Comparison of ENCODE assay signal across 19 cellular contexts in the genomic region with DNA sequence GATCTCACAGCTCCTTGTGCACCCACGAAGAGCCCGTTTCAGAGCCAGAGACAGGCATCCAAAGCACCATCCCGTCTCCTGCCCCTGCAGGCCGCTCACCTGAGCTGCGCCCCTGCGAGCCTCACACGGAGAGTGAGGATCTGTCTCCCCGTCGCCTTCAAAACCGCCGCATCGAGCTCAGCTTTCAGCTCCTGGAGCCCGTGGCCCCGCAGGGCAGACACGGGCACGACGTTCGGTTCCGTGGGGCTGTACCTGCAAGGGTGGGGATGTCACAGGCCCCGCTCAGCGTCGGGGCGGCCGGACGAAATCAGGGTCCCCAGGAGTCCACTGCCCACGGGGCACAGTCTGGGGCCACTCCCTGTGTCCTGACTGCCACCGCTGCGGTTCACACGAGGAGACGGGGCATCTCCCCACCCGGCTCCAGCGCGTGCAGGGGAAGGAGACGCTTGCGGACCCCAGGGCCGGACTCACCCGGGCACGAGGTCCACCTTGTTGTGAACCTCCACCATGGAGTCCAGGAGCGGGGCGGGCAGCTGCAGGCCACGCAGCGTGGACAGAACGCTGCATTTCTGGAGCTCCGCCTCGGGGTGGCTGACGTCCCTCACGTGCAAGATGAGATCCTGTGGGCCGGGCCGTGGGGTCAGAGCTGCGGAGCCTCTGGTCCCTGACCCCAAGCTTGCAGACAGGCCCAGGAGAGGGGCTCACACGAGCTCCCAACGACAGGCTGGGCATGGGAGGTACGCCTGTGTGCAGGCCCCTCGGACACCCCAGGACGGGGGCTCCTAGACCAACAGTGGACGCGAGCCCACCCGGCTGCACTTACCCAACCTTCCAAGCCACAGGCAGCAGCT. TPM values are rescaled to one million over a fixed set of nuclear protein-coding genes. Genes with fewer than 3 reads are reported as not detected.
DNase-seq lines count a peak whose midpoint lies in the region; ATAC-seq, FAIRE-seq and TF ChIP-seq lines count a peak whose summit lies in the region.
"Had no signal": no experiment of that assay in that cellular context is flagged by ENCODE, and none has a peak within 500 bp of the region (broad histone marks: within the 10 kb centered on the region; RNA-seq: fewer than 3 reads in every experiment).

No MANE protein-coding gene starts in this region.

- H3K27me3 ChIP-seq in K562 (ENCODE audit: control insufficient read depth in 2 of 2, insufficient read depth in 2 of 2, low read length in 2 of 2) (no peaks in the 10 kb centered on the region), lower lobe of right lung (ENCODE audit: low read depth) (no peaks in the 10 kb centered on the region), tibial nerve (no peaks in the 10 kb centered on the region)
- H3K27me3 ChIP-seq: SJSA1, uterus had no signal

- H3K27me3 Mint-ChIP-seq in activated naive CD4-positive, alpha-beta T cell treated with anti-CD3 and anti-CD28 coated beads, Interleukin-2, amount 50 U/mL, for 24 hours, result no peaks in the 10 kb centered on the region

- H3K9me1 ChIP-seq in K562 (ENCODE audit: control insufficient read depth, insufficient read depth, low read length), result no peaks in the 10 kb centered on the region

- FAIRE-seq in K562 (lab: Jason Lieb, UNC) (no peak), H54 (lab: Jason Lieb, UNC) (no peak)
- FAIRE-seq: A549 had no signal

- WGBS in K562 (ENCODE audit: insufficient coverage, low coverage, missing lambda C conversion rate), result 97% methylated on average over 7 of the region's 58 CpGs
- 93 to 97% methylated on average over 36 to 42 of the region's 58 CpGs for WGBS in tibial nerve, 2 donors

- no peak overlapping the region for H3K4me3 Mint-ChIP-seq in activated naive CD4-positive, alpha-beta T cell treated with anti-CD3 and anti-CD28 coated beads, Interleukin-2, amount 50 U/mL, for 24 hours
- H3K4me3 Mint-ChIP-seq: activated naive CD4-positive, alpha-beta T cell treated with anti-CD3 and anti-CD28 coated beads for 36 hours had no signal

- peaks cover 18% of the 10 kb centered on the region for H3K36me3 Mint-ChIP-seq in activated naive CD4-positive, alpha-beta T cell treated with anti-CD3 and anti-CD28 coated beads, Interleukin-2, amount 50 U/mL, for 24 hours

- no peak for TF ChIP-seq EP300 in K562 (IDR thresholded peaks at IDR 0.05; ENCODE audit: low read length)
- no peak for TF ChIP-seq EP300 in tibial nerve (IDR thresholded peaks at IDR 0.05)

- DNase-seq in activated naive CD4-positive, alpha-beta T cell (lab: John Stamatoyannopoulos, UW), result no peak
- DNase-seq in K562 (ENCODE audit: extremely low read depth in 1 of 4, low spot score in 3 of 4) (no peak), lower lobe of right lung (peak; percentile 42), ureter (ENCODE audit: low spot score) (peak; percentile 41), RWPE1 (ENCODE audit: low spot score) (no peak), H54 (ENCODE audit: insufficient read length, low spot score) (no peak), tibial nerve (ENCODE audit: low spot score in 2 of 2) (no peak)
- DNase-seq: activated naive CD4-positive, alpha-beta T cell treated with anti-CD3 and anti-CD28 coated beads for 36 hours; anterior cingulate cortex; effector CD8-positive, alpha-beta T cell; Karpas-422; NCI-H1930; NCI-H2227 treated with DMSO at 0.1 percent for 48 hours; NCI-H748 treated with DMSO at 0.1 percent for 48 hours; uterus had no signal

- TF ChIP-seq RAD21 in K562 (CRISPR knock-in tag; conservative IDR thresholded peaks at IDR 0.05 in 1 of 2, IDR thresholded peaks at IDR 0.05 in 1 of 2), result no peak

- BruUV-seq in K562 (replicated peaks; lab: Mats Ljungman, UMichigan), result no TSS peak

- ATAC-seq in K562 (no peak), lower lobe of right lung (peak; percentile 6 to 33)
- ATAC-seq: A549 had no signal

- TF ChIP-seq CTCF in K562 (IDR thresholded peaks at IDR 0.05 in 2 of 3, conservative IDR thresholded peaks at IDR 0.05 in 1 of 3; ENCODE audit: insufficient read depth in 2 of 3, low read depth in 1 of 3, low read length in 3 of 3), result no peak
- no peak for TF ChIP-seq CTCF in lower lobe of right lung (IDR thresholded peaks at IDR 0.05)
- no peak for TF ChIP-seq CTCF in RWPE1 (conservative IDR thresholded peaks at IDR 0.05; ENCODE audit: low read depth)
- TF ChIP-seq CTCF in tibial nerve (IDR thresholded peaks at IDR 0.05), result no peak

- H3K27ac ChIP-seq in K562 (ENCODE audit: extremely low read depth, low read depth, low read length) (no peak overlapping the region), lower lobe of right lung (no peak overlapping the region), RWPE1 (no peak overlapping the region), tibial nerve (no peak overlapping the region)
- H3K27ac ChIP-seq: A549, SJSA1, uterus had no signal

- no peak overlapping the region for H2AFZ ChIP-seq in K562 (ENCODE audit: low read depth, low read length)

- intact Hi-C loops in K562 (cut with micrococcal nuclease), result no loop called here
- intact Hi-C loops in lower lobe of right lung (cut with DNase I), result no loop called here

- H3K4me1 ChIP-seq in K562 (replicated peaks in 1 of 2; ENCODE audit: control insufficient read depth in 2 of 2, insufficient read depth in 2 of 2, low read length in 2 of 2) (peaks cover 0 to 9% of the 10 kb centered on the region in 2 experiments; a peak in 2 of 5 replicates), lower lobe of right lung (no peaks in the 10 kb centered on the region), tibial nerve (no peaks in the 10 kb centered on the region)
- H3K4me1 ChIP-seq: A549, HAP-1, SJSA1, uterus had no signal

- H3K4me3 ChIP-seq in K562, result no peak overlapping the region
- H3K4me3 ChIP-seq in lower lobe of right lung, result no peak overlapping the region
- no peak overlapping the region for H3K4me3 ChIP-seq in tibial nerve
- H3K4me3 ChIP-seq: A549, HAP-1, SJSA1, uterus had no signal

- in situ Hi-C loops in K562 (cut with MboI), result no loop called here

- POLR2A ChIA-PET in K562 (lab: Yijun Ruan, JAX) (no interaction called here), RWPE1 (lab: Yijun Ruan, JAX; ENCODE audit: low non-redundant PET) (no interaction called here)

- H3K79me2 ChIP-seq in K562 (ENCODE audit: control insufficient read depth, insufficient read depth, low read length), result no peaks in the 10 kb centered on the region

- H3K27ac Mint-ChIP-seq in activated naive CD4-positive, alpha-beta T cell treated with anti-CD3 and anti-CD28 coated beads, Interleukin-2, amount 50 U/mL, for 24 hours, result peak overlapping the region; percentile 46
- H3K27ac Mint-ChIP-seq: activated naive CD4-positive, alpha-beta T cell treated with anti-CD3 and anti-CD28 coated beads for 36 hours had no signal

- no peak overlapping the region for H3K9ac ChIP-seq in K562 (ENCODE audit: insufficient read depth in 1 of 2, low read depth in 2 of 2, low read length in 2 of 2)

- H3K9me3 Mint-ChIP-seq in activated naive CD4-positive, alpha-beta T cell treated with anti-CD3 and anti-CD28 coated beads, Interleukin-2, amount 50 U/mL, for 24 hours, result no peaks in the 10 kb centered on the region
- H3K9me3 Mint-ChIP-seq: activated naive CD4-positive, alpha-beta T cell treated with anti-CD3 and anti-CD28 coated beads for 36 hours had no signal

- no peaks in the 10 kb centered on the region for H4K20me1 ChIP-seq in K562 (replicated peaks; ENCODE audit: control insufficient read depth, insufficient read depth, low read length)

- TF ChIP-seq POLR2A in K562 (conservative IDR thresholded peaks at IDR 0.05) (no peak), H54 (IDR thresholded peaks at IDR 0.05; ENCODE audit: low read depth, low read length) (no peak), tibial nerve (IDR thresholded peaks at IDR 0.05) (no peak)

- H3K36me3 ChIP-seq in K562 (ENCODE audit: control insufficient read depth, insufficient read depth, low read length) (peaks cover 59% of the 10 kb centered on the region), lower lobe of right lung (peaks cover 79% of the 10 kb centered on the region), tibial nerve (peaks cover 13 to 98% (median 26%) of the 10 kb centered on the region in 3 donors)
- H3K36me3 ChIP-seq: uterus had no signal

- H3K4me1 Mint-ChIP-seq in activated naive CD4-positive, alpha-beta T cell treated with anti-CD3 and anti-CD28 coated beads, Interleukin-2, amount 50 U/mL, for 24 hours, result no peaks in the 10 kb centered on the region

- H3K4me2 ChIP-seq in K562 (ENCODE audit: insufficient read depth, low read length), result no peak overlapping the region
- H3K4me2 ChIP-seq: A549 had no signal

- CTCF ChIA-PET in K562 (lab: Yijun Ruan, JAX; ENCODE audit: low intra/inter-chr PET ratio) (no interaction called here), RWPE1 (lab: Yijun Ruan, JAX) (no interaction called here)

- H3K9me3 ChIP-seq in K562 (replicated peaks; ENCODE audit: control insufficient read depth, insufficient read depth, low read depth, low read length), result no peaks in the 10 kb centered on the region
- no peaks in the 10 kb centered on the region for H3K9me3 ChIP-seq in lower lobe of right lung
- peaks cover 0 to 25% (median 0%) of the 10 kb centered on the region in 4 donors for H3K9me3 ChIP-seq in tibial nerve
- H3K9me3 ChIP-seq: A549, HAP-1, SJSA1, uterus had no signal

RNA-seq across cellular contexts. Expression of a gene that starts 11.1 kb away (rescaled TPM):
- 8.2 and 16.9 TPM in 2 replicates for total RNA-seq in K562 (2011; cell fraction: chromatin; rRNA removed; ENCODE audit: low replicate concordance)
- total RNA-seq in K562 (2011; cell fraction: nucleolus; rRNA removed), result 12.7 and 13.9 TPM in 2 replicates
- 7.4 and 11.1 TPM in 2 replicates for total RNA-seq in K562 (2011; cell fraction: nucleoplasm; rRNA removed)
- 28.6 and 34.9 TPM in 2 replicates for total RNA-seq in K562 (2014; rRNA removed)
- total RNA-seq in K562 (2014; rRNA removed; fragmentation: Illumina TruSeq; extraction: Trizol), result 1.8 and 2.7 TPM in 2 replicates
- total RNA-seq in K562 (2015; rRNA removed; fragmentation: Illumina TruSeq; extraction: Trizol), result 11.6 and 13.3 TPM in 2 replicates
- 34.1 and 35.2 TPM in 2 replicates for total RNA-seq in K562 (2021)
- 8.0 and 13.2 TPM in 2 replicates for polyA plus RNA-seq in K562 (2011; rRNA removed)
- polyA plus RNA-seq in K562 (2011; cell fraction: cytosol; rRNA removed), result 11.9 and 25.0 TPM in 2 replicates
- 21.1 and 25.4 TPM in 2 replicates for polyA plus RNA-seq in K562 (2011; cell fraction: nucleus; rRNA removed)
- 18.5 and 21.7 TPM in 2 replicates for polyA plus RNA-seq in K562 (2012)
- 4.7 and 14.6 TPM in 2 replicates for polyA plus RNA-seq in K562 (2014; fragmentation: Illumina TruSeq; extraction: Trizol)
- polyA plus RNA-seq in K562 (2014; fragmentation: Nextera tagmentation; extraction: Ambion mirVana), result under 1 TPM; 0.24 to 0.50 TPM
- polyA plus RNA-seq in K562 (2014; rRNA removed), result 23.7 and 26.4 TPM in 2 replicates
- polyA minus RNA-seq in K562 (2011; rRNA and poly(A)+ RNA removed), result 4.6 and 6.0 TPM in 2 replicates
- 8.3 and 9.6 TPM in 2 replicates for polyA minus RNA-seq in K562 (2011; cell fraction: cytosol; rRNA and poly(A)+ RNA removed)
- polyA minus RNA-seq in K562 (2011; cell fraction: nucleus; rRNA and poly(A)+ RNA removed), result 5.1 and 5.6 TPM in 2 replicates
- 47.1 TPM for total RNA-seq in lower lobe of right lung
- 57.5 TPM for total RNA-seq in ureter
- total RNA-seq in tibial nerve, result 10 to 100 TPM; 39.3 to 84.1 (median 56.3) TPM

RNA-seq across cellular contexts. Expression of a gene that starts 26.3 kb away (rescaled TPM):
- total RNA-seq in K562 (2011; cell fraction: chromatin; rRNA removed; ENCODE audit: low replicate concordance), result 52.4 and 139 TPM in 2 replicates
- total RNA-seq in K562 (2011; cell fraction: nucleolus; rRNA removed), result 83.4 and 116 TPM in 2 replicates
- total RNA-seq in K562 (2011; cell fraction: nucleoplasm; rRNA removed), result 77.7 and 93.6 TPM in 2 replicates
- 43.8 and 63.8 TPM in 2 replicates for total RNA-seq in K562 (2014; rRNA removed)
- 10.8 and 12.2 TPM in 2 replicates for total RNA-seq in K562 (2014; rRNA removed; fragmentation: Illumina TruSeq; extraction: Trizol)
- 26.0 and 27.3 TPM in 2 replicates for total RNA-seq in K562 (2015; rRNA removed; fragmentation: Illumina TruSeq; extraction: Trizol)
- total RNA-seq in K562 (2021), result 50.5 and 52.6 TPM in 2 replicates
- polyA plus RNA-seq in K562 (2011; rRNA removed), result 39.5 and 63.7 TPM in 2 replicates
- polyA plus RNA-seq in K562 (2011; cell fraction: cytosol; rRNA removed), result 70.2 and 75.4 TPM in 2 replicates
- polyA plus RNA-seq in K562 (2011; cell fraction: nucleus; rRNA removed), result 99.5 and 137 TPM in 2 replicates
- polyA plus RNA-seq in K562 (2012), result 42.8 and 49.2 TPM in 2 replicates
- 40.7 and 60.2 TPM in 2 replicates for polyA plus RNA-seq in K562 (2014; fragmentation: Illumina TruSeq; extraction: Trizol)
- polyA plus RNA-seq in K562 (2014; fragmentation: Nextera tagmentation; extraction: Ambion mirVana), result 1 to 10 TPM; 6.0 to 6.2 TPM
- 57.0 and 60.2 TPM in 2 replicates for polyA plus RNA-seq in K562 (2014; rRNA removed)
- polyA minus RNA-seq in K562 (2011; rRNA and poly(A)+ RNA removed), result 27.5 and 36.2 TPM in 2 replicates
- 64.6 and 108 TPM in 2 replicates for polyA minus RNA-seq in K562 (2011; cell fraction: cytosol; rRNA and poly(A)+ RNA removed)
- polyA minus RNA-seq in K562 (2011; cell fraction: nucleus; rRNA and poly(A)+ RNA removed), result 37.3 and 47.7 TPM in 2 replicates
- total RNA-seq in lower lobe of right lung, result 23.7 TPM
- 15.1 TPM for total RNA-seq in ureter
- 10 to 100 TPM in 2 of 4 donors, 1 to 10 TPM in 2; 5.7 to 18.8 (median 9.2) TPM for total RNA-seq in tibial nerve

Comparison
In these comparisons a context has a peak if more than half of its experiments do, and no peak if none do; other contexts are left out.
1. DNase-seq: peak in lower lobe of right lung (single experiment) and ureter (single experiment); none in activated naive CD4-positive, alpha-beta T cell (0 of 4), K562 (0 of 4), RWPE1 (single experiment), H54 (single experiment) and tibial nerve (0 of 2).